ENCODE assay signal across 1 cellular context in genomic region chr11:114399903-114400221, GRCh38.
TF ChIP-seq lines count a peak whose summit lies in the region.

No MANE protein-coding gene starts in this region.

TF ChIP-seq in SK-N-SH, 30 proteins besides CTCF, POLR2A, EP300 and RAD21 (continued from another document):
- TF ChIP-seq, protein P1, sequence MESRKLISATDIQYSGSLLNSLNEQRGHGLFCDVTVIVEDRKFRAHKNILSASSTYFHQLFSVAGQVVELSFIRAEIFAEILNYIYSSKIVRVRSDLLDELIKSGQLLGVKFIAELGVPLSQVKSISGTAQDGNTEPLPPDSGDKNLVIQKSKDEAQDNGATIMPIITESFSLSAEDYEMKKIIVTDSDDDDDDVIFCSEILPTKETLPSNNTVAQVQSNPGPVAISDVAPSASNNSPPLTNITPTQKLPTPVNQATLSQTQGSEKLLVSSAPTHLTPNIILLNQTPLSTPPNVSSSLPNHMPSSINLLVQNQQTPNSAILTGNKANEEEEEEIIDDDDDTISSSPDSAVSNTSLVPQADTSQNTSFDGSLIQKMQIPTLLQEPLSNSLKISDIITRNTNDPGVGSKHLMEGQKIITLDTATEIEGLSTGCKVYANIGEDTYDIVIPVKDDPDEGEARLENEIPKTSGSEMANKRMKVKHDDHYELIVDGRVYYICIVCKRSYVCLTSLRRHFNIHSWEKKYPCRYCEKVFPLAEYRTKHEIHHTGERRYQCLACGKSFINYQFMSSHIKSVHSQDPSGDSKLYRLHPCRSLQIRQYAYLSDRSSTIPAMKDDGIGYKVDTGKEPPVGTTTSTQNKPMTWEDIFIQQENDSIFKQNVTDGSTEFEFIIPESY (IDR thresholded peaks at IDR 0.05; ENCODE audit: borderline replicate concordance, low read depth), result no peak
- TF ChIP-seq CHD2 (IDR thresholded peaks at IDR 0.05; ENCODE audit: low read length, partially characterized antibody) (no peak), TEAD4 (IDR thresholded peaks at IDR 0.05; ENCODE audit: borderline replicate concordance, insufficient read depth) (no peak), MXI1 (IDR thresholded peaks at IDR 0.05; ENCODE audit: low read depth, low read length) (no peak), NRF1 (IDR thresholded peaks at IDR 0.05; ENCODE audit: low read depth, low read length) (no peak)
- TF ChIP-seq, protein P2, sequence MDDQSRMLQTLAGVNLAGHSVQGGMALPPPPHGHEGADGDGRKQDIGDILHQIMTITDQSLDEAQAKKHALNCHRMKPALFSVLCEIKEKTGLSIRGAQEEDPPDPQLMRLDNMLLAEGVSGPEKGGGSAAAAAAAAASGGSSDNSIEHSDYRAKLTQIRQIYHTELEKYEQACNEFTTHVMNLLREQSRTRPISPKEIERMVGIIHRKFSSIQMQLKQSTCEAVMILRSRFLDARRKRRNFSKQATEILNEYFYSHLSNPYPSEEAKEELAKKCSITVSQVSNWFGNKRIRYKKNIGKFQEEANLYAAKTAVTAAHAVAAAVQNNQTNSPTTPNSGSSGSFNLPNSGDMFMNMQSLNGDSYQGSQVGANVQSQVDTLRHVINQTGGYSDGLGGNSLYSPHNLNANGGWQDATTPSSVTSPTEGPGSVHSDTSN (IDR thresholded peaks at IDR 0.05), result no peak
- TF ChIP-seq, protein P3, sequence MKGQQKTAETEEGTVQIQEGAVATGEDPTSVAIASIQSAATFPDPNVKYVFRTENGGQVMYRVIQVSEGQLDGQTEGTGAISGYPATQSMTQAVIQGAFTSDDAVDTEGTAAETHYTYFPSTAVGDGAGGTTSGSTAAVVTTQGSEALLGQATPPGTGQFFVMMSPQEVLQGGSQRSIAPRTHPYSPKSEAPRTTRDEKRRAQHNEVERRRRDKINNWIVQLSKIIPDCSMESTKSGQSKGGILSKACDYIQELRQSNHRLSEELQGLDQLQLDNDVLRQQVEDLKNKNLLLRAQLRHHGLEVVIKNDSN (IDR thresholded peaks at IDR 0.05; ENCODE audit: borderline replicate concordance, low read depth), result no peak
